ENCODE assay signal across 21 cellular contexts in genomic region chr4:185469539-185470154, GRCh38. TPM values are rescaled to one million over a fixed set of nuclear protein-coding genes. Genes with fewer than 3 reads are reported as not detected.
DNase-seq lines count a peak whose midpoint lies in the region; ATAC-seq, FAIRE-seq and TF ChIP-seq lines count a peak whose summit lies in the region.
"Had no signal": no experiment of that assay in that cellular context is flagged by ENCODE, and none has a peak within 500 bp of the region (broad histone marks: within the 10 kb centered on the region; RNA-seq: fewer than 3 reads in every experiment).

No MANE protein-coding gene starts in this region.

- H3K4me3 ChIP-seq in SU-DHL-6 (ENCODE audit: insufficient read depth, low read length, poor library complexity, severe bottlenecking) (peak overlapping the region; percentile 66), HepG2 (replicated peaks in 1 of 3; ENCODE audit: insufficient read depth in 1 of 3, low read depth in 2 of 3, low read length in 3 of 3) (no peak overlapping the region), sigmoid colon (no peak overlapping the region)

- H3K4me2 ChIP-seq in SU-DHL-6 (ENCODE audit: low read depth, low read length, poor library complexity, severe bottlenecking) (peak overlapping the region; percentile 97), HepG2 (ENCODE audit: low read depth, low read length) (no peak overlapping the region)

- DNase-seq in activated CD4-positive, alpha-beta T cell treated with anti-CD3 and anti-CD28 coated beads for 36 hours = peak; percentile 9
- no peak for DNase-seq in activated CD4-positive, alpha-beta T cell treated with anti-CD3 and anti-CD28 coated beads for 4 hours
- DNase-seq in HepG2 (ENCODE audit: low spot score) (no peak), sigmoid colon (peak; percentile 65), sciatic nerve (ENCODE audit: low spot score) (no peak), ureter (ENCODE audit: low spot score) (no peak)
- DNase-seq in stimulated activated CD4-positive, alpha-beta T cell treated with anti-CD3 and anti-CD28 coated beads, Interleukin-4, amount 100 ng/mL, for 24 hours = no peak
- DNase-seq: activated CD4-positive, alpha-beta T cell treated with anti-CD3 and anti-CD28 coated beads, Interleukin-2, amount 50 U/mL, for 48 hours; activated naive CD4-positive, alpha-beta T cell; central memory CD4-positive, alpha-beta T cell; DMS153; effector memory CD4-positive, alpha-beta T cell; KG1; MV-4-11; NCI-H2029; SHP77 had no signal

- BruUV-seq in HepG2 (replicated peaks; lab: Mats Ljungman, UMichigan) = no TSS peak

- FAIRE-seq in HepG2 (lab: Jason Lieb, UNC) = no peak
- FAIRE-seq: A204.1, islet of Langerhans had no signal

- no peak for TF ChIP-seq POLR2A in HepG2 (IDR thresholded peaks at IDR 0.05; ENCODE audit: insufficient read depth in 1 of 2, low read depth in 2 of 2, low read length in 2 of 2)
- TF ChIP-seq POLR2A in sigmoid colon (IDR thresholded peaks at IDR 0.05) = no peak

- peaks cover 4% of the 10 kb centered on the region for H3K4me1 Mint-ChIP-seq in activated CD4-positive, alpha-beta T cell treated with anti-CD3 and anti-CD28 coated beads for 36 hours

- H3K36me3 ChIP-seq in SU-DHL-6 (ENCODE audit: low read length) (peaks cover 5% of the 10 kb centered on the region; the same call in 1 of the 2 replicates), HepG2 (replicated peaks in 1 of 2; ENCODE audit: control insufficient read depth in 1 of 2, insufficient read depth in 2 of 2, low read length in 2 of 2) (no peaks in the 10 kb centered on the region), sigmoid colon (no peaks in the 10 kb centered on the region)
- H3K36me3 ChIP-seq: BLaER1 treated with 17β-estradiol and CSF1 and Interleukin-3, amounts not matched to agents 10 nM and 100 nM; heart right ventricle had no signal

- H4K20me1 ChIP-seq in SU-DHL-6 (ENCODE audit: low read depth, low read length) (no peaks in the 10 kb centered on the region), HepG2 (ENCODE audit: insufficient read depth, low read length) (no peaks in the 10 kb centered on the region)
- H4K20me1 ChIP-seq: BLaER1 treated with 17β-estradiol and CSF1 and Interleukin-3, amounts not matched to agents 10 nM and 100 nM had no signal

- TF ChIP-seq EP300 in HepG2 (IDR thresholded peaks at IDR 0.05; ENCODE audit: low read depth in 2 of 2, low read length in 2 of 2) (no peak), HepG2 (CRISPR knock-in tag; IDR thresholded peaks at IDR 0.05; ENCODE audit: borderline replicate concordance) (no peak), sigmoid colon (IDR thresholded peaks at IDR 0.05) (no peak)

- peaks cover 7% of the 10 kb centered on the region for H3K27me3 Mint-ChIP-seq in activated CD4-positive, alpha-beta T cell treated with anti-CD3 and anti-CD28 coated beads for 36 hours

- H3K4me3 Mint-ChIP-seq in activated CD4-positive, alpha-beta T cell treated with anti-CD3 and anti-CD28 coated beads for 36 hours = no peak overlapping the region

- H3K9me3 ChIP-seq in SU-DHL-6 (ENCODE audit: insufficient read depth, low read length) (no peaks in the 10 kb centered on the region), HepG2 (ENCODE audit: low read length) (no peaks in the 10 kb centered on the region), sigmoid colon (no peaks in the 10 kb centered on the region)
- H3K9me3 ChIP-seq: heart right ventricle had no signal

- H3K9ac ChIP-seq in SU-DHL-6 (ENCODE audit: low read length) (peak overlapping the region; percentile 64), HepG2 (ENCODE audit: insufficient read depth, low read depth, low read length) (no peak overlapping the region)

- H3K9me2 ChIP-seq in SU-DHL-6 (replicated peaks; ENCODE audit: insufficient read depth, low read length) = no peaks in the 10 kb centered on the region

- TF ChIP-seq RAD21 in HepG2 (CRISPR knock-in tag; IDR thresholded peaks at IDR 0.05) = no peak

- no peaks in the 10 kb centered on the region for H3K36me3 Mint-ChIP-seq in activated CD4-positive, alpha-beta T cell treated with anti-CD3 and anti-CD28 coated beads for 36 hours (ENCODE audit: low read depth)

- TF ChIP-seq CTCF in SU-DHL-6 (IDR thresholded peaks at IDR 0.05; ENCODE audit: insufficient read depth, low read length, poor library complexity, severe bottlenecking) = no peak
- TF ChIP-seq CTCF in HepG2 (CRISPR knock-in tag; IDR thresholded peaks at IDR 0.05) = no peak
- TF ChIP-seq CTCF in sigmoid colon (IDR thresholded peaks at IDR 0.05) = no peak

- CTCF ChIA-PET in activated CD4-positive, alpha-beta T cell treated with anti-CD3 and anti-CD28 coated beads for 36 hours (lab: Charles Lee) = interaction anchor here (0.6 kb wide), 1 partner anchor 128 kb away, joined by 3 read pairs; no protein-coding TSS in a partner anchor
- CTCF ChIA-PET in HepG2 (lab: Yijun Ruan, JAX; ENCODE audit: low intra/inter-chr PET ratio, low total read pairs) = interaction anchor here (3.2 kb wide), 1 partner anchor 128 kb away, joined by 31 read pairs; no protein-coding TSS in a partner anchor

- H2AFZ ChIP-seq in SU-DHL-6 (ENCODE audit: low read depth, low read length, severe bottlenecking) (no peak overlapping the region), HepG2 (ENCODE audit: low read length) (no peak overlapping the region)

- no peaks in the 10 kb centered on the region for H3K27me3 ChIP-seq in SU-DHL-6 (ENCODE audit: low read length)
- H3K27me3 ChIP-seq in HepG2 (ENCODE audit: control insufficient read depth in 1 of 2, insufficient read depth in 2 of 2, low read length in 2 of 2) = peaks cover 0 to 62% of the 10 kb centered on the region in 2 experiments; a peak in 3 of 5 replicates
- H3K27me3 ChIP-seq in sigmoid colon = no peaks in the 10 kb centered on the region

- H3K27ac Mint-ChIP-seq in activated CD4-positive, alpha-beta T cell treated with anti-CD3 and anti-CD28 coated beads for 36 hours = no peak overlapping the region

- no peaks in the 10 kb centered on the region for H3K9me3 Mint-ChIP-seq in activated CD4-positive, alpha-beta T cell treated with anti-CD3 and anti-CD28 coated beads for 36 hours (ENCODE audit: low read depth)

- no peak for ATAC-seq in activated CD4-positive, alpha-beta T cell treated with anti-CD3 and anti-CD28 coated beads for 36 hours
- ATAC-seq in HepG2 (peak; percentile 12; the same call in 2 of the 3 replicates), sciatic nerve (no peak)

- intact Hi-C loops in activated CD4-positive, alpha-beta T cell treated with anti-CD3 and anti-CD28 coated beads for 36 hours (cut with DNase I, micrococcal nuclease) = loop anchor here in 1 of 2 experiments (2.0 to 5.0 kb wide), 4 partner anchors 643 to 1812 kb away; partner anchors contain the start of genes CASP3, PRIMPOL, RWDD4 and TRAPPC11
- intact Hi-C loops in HepG2 (cut with micrococcal nuclease; ENCODE audit: unreplicated experiment) = loop anchor here (5.0 kb wide), 1 partner anchor 43 kb away; no protein-coding TSS in a partner anchor
- intact Hi-C loops in sigmoid colon (cut with DNase I) = loop anchor here (2.0 to 5.0 kb wide), 4 partner anchors 42 to 568 kb away; partner anchors contain the start of genes PDLIM3 and UFSP2
- intact Hi-C loops in sciatic nerve (cut with DNase I) = loop anchor here (5.0 kb wide), 1 partner anchor 118 kb away; no protein-coding TSS in a partner anchor

- 9% methylated on average over 7 of the region's 10 CpGs for WGBS in HepG2 (ENCODE audit: low lambda C conversion rate)
- 66 to 74% methylated on average over 10 of the region's 10 CpGs for WGBS in sigmoid colon, 2 donors

- H3K4me1 ChIP-seq in HepG2 (ENCODE audit: insufficient read depth, low read length) = peaks cover 12% of the 10 kb centered on the region
- peaks cover 0 to 14% (median 7%) of the 10 kb centered on the region in 4 donors for H3K4me1 ChIP-seq in sigmoid colon

- H3K27ac ChIP-seq in SU-DHL-6 (ENCODE audit: low read depth, low read length) = peak overlapping the region; percentile 80
- H3K27ac ChIP-seq in HepG2 (ENCODE audit: extremely low read length, insufficient read depth, low read length) = no peak overlapping the region
- peak overlapping the region in 3 of 4 donors; percentile 74 to 81 (median 79) for H3K27ac ChIP-seq in sigmoid colon

- H3F3A ChIP-seq in SU-DHL-6 (ENCODE audit: insufficient read depth) = peaks cover 40% of the 10 kb centered on the region

- peaks cover 51% of the 10 kb centered on the region for H3K79me2 ChIP-seq in SU-DHL-6 (ENCODE audit: insufficient read depth, low read length)
- H3K79me2 ChIP-seq in HepG2 (ENCODE audit: insufficient read depth, low read length) = no peaks in the 10 kb centered on the region

- POLR2A ChIA-PET in activated CD4-positive, alpha-beta T cell treated with anti-CD3 and anti-CD28 coated beads for 36 hours (lab: Charles Lee) = no interaction called here
- POLR2A ChIA-PET in HepG2 (lab: Yijun Ruan, JAX) = no interaction called here

- in situ Hi-C loops in HepG2 (cut with HindIII; ENCODE audit: extremely low pct_ligation_motif_present, low pct_unique_long_range_greater_than_20kb) = loop anchor here (25.0 kb wide), 1 partner anchor 568 kb away; no protein-coding TSS in a partner anchor

RNA-seq across cellular contexts. Expression of gene CCDC110, which starts 1.9 kb away (rescaled TPM):
- total RNA-seq in activated CD4-positive, alpha-beta T cell treated with anti-CD3 and anti-CD28 coated beads for 36 hours = under 1 TPM; 0.34 to 0.40 TPM
- total RNA-seq in HepG2 (2016; rRNA removed; fragmentation: Illumina TruSeq; extraction: Trizol) (not detected in 2 replicates), sigmoid colon (1 to 10 TPM; 1.6 to 9.3 (median 7.2) TPM), sciatic nerve (0.36 TPM), ureter (2.3 TPM)
- not detected in 2 replicates for total RNA-seq in HepG2 (2016; cell fraction: cytosol; rRNA removed; fragmentation: Illumina TruSeq; extraction: Trizol; ENCODE audit: low read depth)
- not detected in 2 replicates for total RNA-seq in HepG2 (2016; cell fraction: insoluble cytoplasmic fraction; rRNA removed; fragmentation: Illumina TruSeq; extraction: Trizol)
- total RNA-seq in HepG2 (2016; cell fraction: membrane; rRNA removed; fragmentation: Illumina TruSeq; extraction: Trizol) = not detected in 2 replicates
- not detected in 2 replicates for total RNA-seq in HepG2 (2016; cell fraction: nucleus; rRNA removed; fragmentation: Illumina TruSeq; extraction: Trizol)
- polyA plus RNA-seq in HepG2 (2011; rRNA removed) (not detected in 2 replicates), sigmoid colon (1 to 10 TPM in 1 of 3 donors, under 1 TPM in 2; 0.69 to 1.2 (median 0.82) TPM)
- polyA plus RNA-seq in HepG2 (2011; cell fraction: cytosol; rRNA removed) = 0.06 TPM in 1 of 2 replicates, not detected in the other
- polyA plus RNA-seq in HepG2 (2011; cell fraction: nucleus; rRNA removed) = not detected in 2 replicates
- polyA plus RNA-seq in HepG2 (2012) = 0.16 and 0.35 TPM in 2 replicates
- polyA plus RNA-seq in HepG2 (2016; cell fraction: cytosol; fragmentation: Illumina TruSeq; extraction: Trizol; ENCODE audit: low read depth) = not detected in 2 replicates
- polyA plus RNA-seq in HepG2 (2016; cell fraction: insoluble cytoplasmic fraction; fragmentation: Illumina TruSeq; extraction: Trizol; ENCODE audit: low read depth) = not detected in 2 replicates
- polyA plus RNA-seq in HepG2 (2016; cell fraction: membrane; fragmentation: Illumina TruSeq; extraction: Trizol; ENCODE audit: low read depth) = not detected in 2 replicates
- not detected in 2 replicates for polyA plus RNA-seq in HepG2 (2016; cell fraction: nucleus; fragmentation: Illumina TruSeq; extraction: Trizol; ENCODE audit: insufficient read depth, low read depth)
- not detected in 2 replicates for polyA minus RNA-seq in HepG2 (2011; rRNA and poly(A)+ RNA removed; ENCODE audit: low replicate concordance)
- not detected in 2 replicates for polyA minus RNA-seq in HepG2 (2011; cell fraction: cytosol; rRNA and poly(A)+ RNA removed)
- polyA minus RNA-seq in HepG2 (2011; cell fraction: nucleus; rRNA and poly(A)+ RNA removed) = not detected in 2 replicates

RNA-seq across cellular contexts. Expression of gene UFSP2, which starts 43.9 kb away (rescaled TPM):
- 10 to 100 TPM; 27.3 to 40.3 TPM for total RNA-seq in activated CD4-positive, alpha-beta T cell treated with anti-CD3 and anti-CD28 coated beads for 36 hours
- total RNA-seq in HepG2 (2016; rRNA removed; fragmentation: Illumina TruSeq; extraction: Trizol) (32.3 and 44.8 TPM in 2 replicates), sigmoid colon (10 to 100 TPM; 31.3 to 56.0 (median 48.6) TPM), sciatic nerve (38.9 TPM), ureter (37.3 TPM)
- total RNA-seq in HepG2 (2016; cell fraction: cytosol; rRNA removed; fragmentation: Illumina TruSeq; extraction: Trizol; ENCODE audit: low read depth) = 27.5 and 31.7 TPM in 2 replicates
- total RNA-seq in HepG2 (2016; cell fraction: insoluble cytoplasmic fraction; rRNA removed; fragmentation: Illumina TruSeq; extraction: Trizol) = 30.0 and 43.9 TPM in 2 replicates
- 30.6 and 35.7 TPM in 2 replicates for total RNA-seq in HepG2 (2016; cell fraction: membrane; rRNA removed; fragmentation: Illumina TruSeq; extraction: Trizol)
- 14.9 and 25.5 TPM in 2 replicates for total RNA-seq in HepG2 (2016; cell fraction: nucleus; rRNA removed; fragmentation: Illumina TruSeq; extraction: Trizol)
- polyA plus RNA-seq in HepG2 (2011; rRNA removed) (17.1 and 24.1 TPM in 2 replicates), sigmoid colon (10 to 100 TPM; 15.0 to 19.1 (median 18.0) TPM)
- polyA plus RNA-seq in HepG2 (2011; cell fraction: cytosol; rRNA removed) = 15.3 and 19.2 TPM in 2 replicates
- polyA plus RNA-seq in HepG2 (2011; cell fraction: nucleus; rRNA removed) = 5.7 and 6.9 TPM in 2 replicates
- 18.2 and 23.6 TPM in 2 replicates for polyA plus RNA-seq in HepG2 (2012)
- 20.6 and 23.2 TPM in 2 replicates for polyA plus RNA-seq in HepG2 (2016; cell fraction: cytosol; fragmentation: Illumina TruSeq; extraction: Trizol; ENCODE audit: low read depth)
- 35.4 and 37.7 TPM in 2 replicates for polyA plus RNA-seq in HepG2 (2016; cell fraction: insoluble cytoplasmic fraction; fragmentation: Illumina TruSeq; extraction: Trizol; ENCODE audit: low read depth)
- 20.5 and 25.1 TPM in 2 replicates for polyA plus RNA-seq in HepG2 (2016; cell fraction: membrane; fragmentation: Illumina TruSeq; extraction: Trizol; ENCODE audit: low read depth)
- polyA plus RNA-seq in HepG2 (2016; cell fraction: nucleus; fragmentation: Illumina TruSeq; extraction: Trizol; ENCODE audit: insufficient read depth, low read depth) = 13.0 and 15.3 TPM in 2 replicates
- polyA minus RNA-seq in HepG2 (2011; rRNA and poly(A)+ RNA removed; ENCODE audit: low replicate concordance) = 21.8 and 22.1 TPM in 2 replicates
- 16.2 and 26.8 TPM in 2 replicates for polyA minus RNA-seq in HepG2 (2011; cell fraction: cytosol; rRNA and poly(A)+ RNA removed)
- 19.4 and 35.4 TPM in 2 replicates for polyA minus RNA-seq in HepG2 (2011; cell fraction: nucleus; rRNA and poly(A)+ RNA removed)

Comparison
In these comparisons a context has a peak if more than half of its experiments do, and no peak if none do; other contexts are left out.
1. DNase-seq: peak in activated CD4-positive, alpha-beta T cell treated with anti-CD3 and anti-CD28 coated beads for 36 hours (single experiment) and sigmoid colon (single experiment); none in activated CD4-positive, alpha-beta T cell treated with anti-CD3 and anti-CD28 coated beads for 4 hours (0 of 2), HepG2 (single experiment), sciatic nerve (single experiment), ureter (single experiment) and stimulated activated CD4-positive, alpha-beta T cell treated with anti-CD3 and anti-CD28 coated beads, Interleukin-4, amount 100 ng/mL, for 24 hours (single experiment).